8 cellular contexts compared by ENCODE assay signal in genomic region chr1:109547412-109548320, GRCh38. TPM values are rescaled to one million over a fixed set of nuclear protein-coding genes. Genes with fewer than 3 reads are reported as not detected.
A peak's percentile ranks its signal among the peaks of the same experiment; 100 is the strongest.
DNase-seq lines count a peak whose midpoint lies in the region; ATAC-seq and TF ChIP-seq lines count a peak whose summit lies in the region.

No MANE protein-coding gene starts in this region.

- H3K9me3 ChIP-seq in CD8-positive, alpha-beta memory T cell (ENCODE audit: low read length): no peaks in the 10 kb centered on the region
- H3K9me3 ChIP-seq in OCI-LY7 (ENCODE audit: low read length) (no peaks in the 10 kb centered on the region), colonic mucosa (no peaks in the 10 kb centered on the region), tibial artery (no peaks in the 10 kb centered on the region)

- ATAC-seq in GM21723 (IDR thresholded peaks at IDR 0.05; ENCODE audit: unreplicated experiment) (peak; percentile 17), memory B cell (ENCODE audit: low read depth) (no peak), GM19351 (IDR thresholded peaks at IDR 0.05; ENCODE audit: unreplicated experiment) (no peak)

- no peaks in the 10 kb centered on the region for H3K27me3 Mint-ChIP-seq in CD8-positive, alpha-beta memory T cell
- peaks cover 2% of the 10 kb centered on the region for H3K27me3 Mint-ChIP-seq in memory B cell

- peaks cover 37% of the 10 kb centered on the region for H3K4me1 ChIP-seq in CD8-positive, alpha-beta memory T cell (ENCODE audit: insufficient read depth, low read length)
- H3K4me1 ChIP-seq in OCI-LY7 (ENCODE audit: insufficient read depth, low read length, poor library complexity, severe bottlenecking) (peaks cover 25% of the 10 kb centered on the region), colonic mucosa (peaks cover 7% of the 10 kb centered on the region), tibial artery (peaks cover 0 to 44% (median 22%) of the 10 kb centered on the region in 4 donors)

- H3K9me2 ChIP-seq in OCI-LY7 (ENCODE audit: insufficient read depth, low read length): no peaks in the 10 kb centered on the region

- POLR2A ChIA-PET in CD8-positive, alpha-beta memory T cell (lab: Charles Lee): interaction anchor here (0.7 to 2.0 kb wide), 13 partner anchors 54 to 487 kb away, joined by 3 to 16 read pairs (median 6); partner anchors contain the start of genes AHCYL1, AMPD2, ATXN7L2 and CYB561D1
- POLR2A ChIA-PET in OCI-LY7 (lab: Charles Lee): interaction anchor here (0.8 to 2.7 kb wide), 7 partner anchors 11 to 487 kb away, joined by 3 to 14 read pairs (median 3); partner anchors contain the start of genes AMPD2, GNAT2, GSTM4 and STRIP1

- intact Hi-C loops in OCI-LY7 (cut with micrococcal nuclease; ENCODE audit: unreplicated experiment) (loop anchor here (2.0 kb wide), 1 partner anchor 73 kb away; no protein-coding TSS in a partner anchor), colonic mucosa (cut with DNase I) (loop anchor here (10.0 kb wide), 1 partner anchor 437 kb away; the partner anchor contains the start of gene AHCYL1), tibial artery (cut with DNase I; ENCODE audit: low total_unique reads) (loop anchor here (5.0 to 10.0 kb wide), 2 partner anchors 225 to 437 kb away; partner anchors contain the start of gene AHCYL1)

- TF ChIP-seq CTCF in OCI-LY7 (conservative IDR thresholded peaks at IDR 0.05; ENCODE audit: low read length): 0 out of 2 replicates have a peak, but pooled peaks have one; percentile 8
- no peak for TF ChIP-seq CTCF in colonic mucosa (IDR thresholded peaks at IDR 0.05)
- no peak for TF ChIP-seq CTCF in tibial artery (IDR thresholded peaks at IDR 0.05)

- CTCF ChIA-PET in CD8-positive, alpha-beta memory T cell (lab: Charles Lee): interaction anchor here (1.0 to 6.9 kb wide), 20 partner anchors 15 to 436 kb away, joined by 3 to 47 read pairs (median 6); partner anchors contain the start of genes AHCYL1, AMPD2, CYB561D1 and GNAT2
- CTCF ChIA-PET in OCI-LY7 (lab: Charles Lee; ENCODE audit: unreplicated experiment): interaction anchor here (1.2 to 2.0 kb wide), 2 partner anchors 93 to 437 kb away, joined by 3 to 8 read pairs; partner anchors contain the start of gene AHCYL1

- H3K4me3 ChIP-seq in CD8-positive, alpha-beta memory T cell (ENCODE audit: low read length): peak overlapping the region; percentile 97
- H3K4me3 ChIP-seq in OCI-LY7 (ENCODE audit: low read depth, low read length, poor library complexity, severe bottlenecking): peak overlapping the region; percentile 85
- H3K4me3 ChIP-seq in colonic mucosa: peak overlapping the region; percentile 75
- peak overlapping the region; percentile 91 to 96 for H3K4me3 ChIP-seq in tibial artery

- no peak for DNase-seq in CD8-positive, alpha-beta memory T cell
- peak; percentile 39 for DNase-seq in OCI-LY7 (ENCODE audit: low spot score)
- DNase-seq in colonic mucosa: peak; percentile 52
- no peak for DNase-seq in memory B cell (ENCODE audit: low spot score in 2 of 2)
- DNase-seq in tibial artery: no peak
- no peak for DNase-seq in D341Med (ENCODE audit: low spot score)

- H3K9ac ChIP-seq in colonic mucosa (ENCODE audit: low read depth in 2 of 2, low read length in 2 of 2): peak overlapping the region; percentile 82 to 92

- H3K27ac ChIP-seq in CD8-positive, alpha-beta memory T cell (ENCODE audit: low read depth, low read length): peak overlapping the region; percentile 98
- H3K27ac ChIP-seq in OCI-LY7 (ENCODE audit: low read depth, low read length, poor library complexity, severe bottlenecking) (peak overlapping the region; percentile 79), colonic mucosa (peak overlapping the region; percentile 93), tibial artery (peak overlapping the region; percentile 94 to 96)

- peak overlapping the region; percentile 88 to 100 (median 98) for H3K4me3 Mint-ChIP-seq in CD8-positive, alpha-beta memory T cell
- peak overlapping the region; percentile 96 for H3K4me3 Mint-ChIP-seq in memory B cell

- peaks cover 15% of the 10 kb centered on the region for H4K20me1 ChIP-seq in OCI-LY7 (ENCODE audit: insufficient read depth, low read length)

- peak overlapping the region; percentile 89; the same call in 1 of the 2 replicates for H2AFZ ChIP-seq in OCI-LY7 (ENCODE audit: low read length)

- H3K27me3 ChIP-seq in CD8-positive, alpha-beta memory T cell (ENCODE audit: insufficient read depth, low read length, poor library complexity, severe bottlenecking): no peaks in the 10 kb centered on the region
- no peaks in the 10 kb centered on the region for H3K27me3 ChIP-seq in colonic mucosa
- H3K27me3 ChIP-seq in tibial artery: peaks cover 0 to 3% of the 10 kb centered on the region in 2 donors

- peaks cover 52% of the 10 kb centered on the region for H3K79me2 ChIP-seq in OCI-LY7 (ENCODE audit: insufficient read depth, low read depth, low read length)

- H3K4me1 Mint-ChIP-seq in CD8-positive, alpha-beta memory T cell: peaks cover 52 to 60% (median 56%) of the 10 kb centered on the region in 3 donors
- H3K4me1 Mint-ChIP-seq in memory B cell: peaks cover 26% of the 10 kb centered on the region

- TSS peak; percentile 96 for BruUV-seq in OCI-LY7 (replicated peaks; lab: Mats Ljungman, UMichigan)

- no peaks in the 10 kb centered on the region for H3K36me3 ChIP-seq in CD8-positive, alpha-beta memory T cell (ENCODE audit: insufficient read depth, low read length)
- H3K36me3 ChIP-seq in OCI-LY7 (ENCODE audit: insufficient read depth, low read length): peaks cover 14% of the 10 kb centered on the region
- H3K36me3 ChIP-seq in colonic mucosa: no peaks in the 10 kb centered on the region
- no peaks in the 10 kb centered on the region for H3K36me3 ChIP-seq in tibial artery

- H3K36me3 Mint-ChIP-seq in CD8-positive, alpha-beta memory T cell: peaks cover 0 to 20% (median 0%) of the 10 kb centered on the region in 3 donors
- H3K36me3 Mint-ChIP-seq in memory B cell: peaks cover 1% of the 10 kb centered on the region

- no peaks in the 10 kb centered on the region for H3K9me3 Mint-ChIP-seq in CD8-positive, alpha-beta memory T cell
- H3K9me3 Mint-ChIP-seq in memory B cell: no peaks in the 10 kb centered on the region

- peak overlapping the region; percentile 95 for H3K4me2 ChIP-seq in OCI-LY7 (ENCODE audit: low read length)

- H3K27ac Mint-ChIP-seq in CD8-positive, alpha-beta memory T cell: peak overlapping the region; percentile 95 to 100 (median 99)
- peak overlapping the region; percentile 97 for H3K27ac Mint-ChIP-seq in memory B cell

RNA-seq across cellular contexts. Expression of gene GNAI3, which starts 0.7 kb away (rescaled TPM):
- total RNA-seq in CD8-positive, alpha-beta memory T cell: 1 to 10 TPM; 9.8 to 9.9 TPM
- 8.6 TPM for polyA plus RNA-seq in CD8-positive, alpha-beta memory T cell
- 3.8 and 4.1 TPM in 2 replicates for total RNA-seq in OCI-LY7 (2014; rRNA removed; shearing (Covaris generic))
- total RNA-seq in OCI-LY7 (2022) (5.4 and 6.1 TPM in 2 replicates), colonic mucosa (1 to 10 TPM; 7.7 to 8.9 TPM)

RNA-seq across cellular contexts. Expression of gene GPR61, which starts 8.0 kb away (rescaled TPM):
- under 1 TPM in 1 of 2 experiments, not detected in 1; 0.39 TPM for total RNA-seq in CD8-positive, alpha-beta memory T cell
- not detected for polyA plus RNA-seq in CD8-positive, alpha-beta memory T cell
- not detected in 2 replicates for total RNA-seq in OCI-LY7 (2014; rRNA removed; shearing (Covaris generic))
- total RNA-seq in OCI-LY7 (2022) (not detected in 2 replicates), colonic mucosa (not detected)

RNA-seq across cellular contexts. Expression of gene AMIGO1, which starts 38.1 kb away (rescaled TPM):
- 1 to 10 TPM; 4.0 to 4.9 TPM for total RNA-seq in CD8-positive, alpha-beta memory T cell
- 20.2 TPM for polyA plus RNA-seq in CD8-positive, alpha-beta memory T cell
- total RNA-seq in OCI-LY7 (2014; rRNA removed; shearing (Covaris generic)): 0.16 and 0.33 TPM in 2 replicates
- 0.15 and 0.17 TPM in 2 replicates for total RNA-seq in OCI-LY7 (2022)
- total RNA-seq in colonic mucosa: 1 to 10 TPM; 2.5 to 3.9 TPM

RNA-seq across cellular contexts. Expression of gene CYB561D1, which starts 53.8 kb away (rescaled TPM):
- 10 to 100 TPM in 1 of 2 experiments, 1 to 10 TPM in 1; 9.9 to 10.6 TPM for total RNA-seq in CD8-positive, alpha-beta memory T cell
- polyA plus RNA-seq in CD8-positive, alpha-beta memory T cell: 15.4 TPM
- 5.8 and 6.2 TPM in 2 replicates for total RNA-seq in OCI-LY7 (2014; rRNA removed; shearing (Covaris generic))
- total RNA-seq in OCI-LY7 (2022) (10.5 and 11.3 TPM in 2 replicates), colonic mucosa (10 to 100 TPM in 1 of 2 donors, 1 to 10 TPM in 1; 8.1 to 12.5 TPM)

Comparison
In these comparisons a context has a peak if more than half of its experiments do, and no peak if none do; other contexts are left out.
1. DNase-seq: peak in OCI-LY7 (single experiment) and colonic mucosa (single experiment); none in CD8-positive, alpha-beta memory T cell (0 of 5), memory B cell (0 of 2), tibial artery (0 of 2) and D341Med (single experiment).
2. Peak in every context shown above with its lines, with median percentiles within 50 percentile points of each other: H3K27ac ChIP-seq and H3K4me3 ChIP-seq.